36 cellular contexts compared by ENCODE assay signal in genomic region chr7:120658516-120658915, GRCh38.
"Had no signal": no experiment of that assay in that cellular context is flagged by ENCODE, and none has a peak within 500 bp of the region (broad histone marks: within the 10 kb centered on the region; RNA-seq: fewer than 3 reads in every experiment).

No MANE protein-coding gene starts in this region.

- ATAC-seq: activated CD4-positive, alpha-beta T cell treated with anti-CD3 and anti-CD28 coated beads for 36 hours; activated CD8-positive, alpha-beta memory T cell treated with anti-CD3 and anti-CD28 coated beads, Interleukin-2, amount 10 ng/mL, durations not matched to agents 7 days and 5 days; activated CD8-positive, alpha-beta T cell treated with anti-CD3 and anti-CD28 coated beads, Interleukin-2, amount 10 ng/mL, durations not matched to agents 7 days and 5 days; activated naive CD8-positive, alpha-beta T cell treated with anti-CD3 and anti-CD28 coated beads, Interleukin-2, amount 50 U/mL, for 24 hours; body of pancreas; effector memory CD8-positive, alpha-beta T cell; esophagus mucosa; gastrocnemius medialis; heart left ventricle; T-helper 17 cell had no signal

- H3K9me3 Mint-ChIP-seq: activated CD4-positive, alpha-beta memory T cell treated with anti-CD3 and anti-CD28 coated beads for 36 hours; activated CD4-positive, alpha-beta T cell treated with anti-CD3 and anti-CD28 coated beads, Interleukin-2, amount 10 ng/mL, durations not matched to agents 24 days and 14 days; activated naive CD4-positive, alpha-beta T cell treated with anti-CD3 and anti-CD28 coated beads for 36 hours; activated naive CD4-positive, alpha-beta T cell treated with anti-CD3 and anti-CD28 coated beads, Interleukin-2, amount 50 U/mL, for 24 hours; activated naive CD8-positive, alpha-beta T cell treated with anti-CD3 and anti-CD28 coated beads for 36 hours; activated naive CD8-positive, alpha-beta T cell treated with anti-CD3 and anti-CD28 coated beads, Interleukin-2, amount 50 U/mL, for 24 hours; activated T-helper 1 cell treated with anti-CD3 and anti-CD28 coated beads, Interleukin-12 subunit alpha, Interleukin-12 subunit beta, Interleukin-2, Interleukin-4 antibody, amounts not matched to agents 30 ng/mL and 10 ng/mL and 1 ng/mL, durations not matched to agents 14 hours and 24 hours and 36 hours; activated T-helper 2 cell treated with anti-CD3 and anti-CD28 coated beads, Interferon-gamma antibody, Interleukin-2, Interleukin-4, amounts not matched to agents 10 μg/mL and 5 μg/mL and 100 μg/mL, durations not matched to agents 14 hours and 24 hours and 36 hours; central memory CD8-positive, alpha-beta T cell; effector memory CD8-positive, alpha-beta T cell; T-helper 2 cell treated with Interferon-gamma antibody and Interleukin-4, amounts not matched to agents 5 μg/mL and 100 μg/mL, for 36 hours had no signal

- H3K27me3 Mint-ChIP-seq: activated CD4-positive, alpha-beta memory T cell treated with anti-CD3 and anti-CD28 coated beads for 36 hours; activated CD4-positive, alpha-beta T cell treated with anti-CD3 and anti-CD28 coated beads for 36 hours; activated CD4-positive, alpha-beta T cell treated with anti-CD3 and anti-CD28 coated beads, Interleukin-2, amount 10 ng/mL, durations not matched to agents 24 days and 14 days; activated CD8-positive, alpha-beta memory T cell treated with anti-CD3 and anti-CD28 coated beads, Interleukin-2, amount 10 ng/mL, durations not matched to agents 7 days and 5 days; activated naive CD4-positive, alpha-beta T cell treated with anti-CD3 and anti-CD28 coated beads, Interleukin-2, amount 50 U/mL, for 24 hours; activated naive CD8-positive, alpha-beta T cell treated with anti-CD3 and anti-CD28 coated beads for 36 hours; activated naive CD8-positive, alpha-beta T cell treated with anti-CD3 and anti-CD28 coated beads, Interleukin-2, amount 50 U/mL, for 24 hours; central memory CD8-positive, alpha-beta T cell; effector memory CD8-positive, alpha-beta T cell; T-helper 17 cell had no signal

- H3K36me3 Mint-ChIP-seq: activated CD4-positive, alpha-beta memory T cell treated with anti-CD3 and anti-CD28 coated beads for 36 hours; activated CD8-positive, alpha-beta memory T cell treated with anti-CD3 and anti-CD28 coated beads, Interleukin-2, amount 10 ng/mL, durations not matched to agents 7 days and 5 days; activated naive CD4-positive, alpha-beta T cell treated with anti-CD3 and anti-CD28 coated beads, Interleukin-2, amount 50 U/mL, for 24 hours; activated naive CD8-positive, alpha-beta T cell treated with anti-CD3 and anti-CD28 coated beads for 36 hours had no signal

- DNase-seq: activated CD4-positive, alpha-beta memory T cell treated with anti-CD3 and anti-CD28 coated beads for 36 hours; activated CD4-positive, alpha-beta T cell treated with anti-CD3 and anti-CD28 coated beads for 36 hours; activated CD4-positive, alpha-beta T cell treated with anti-CD3 and anti-CD28 coated beads, Interleukin-2, amount 10 ng/mL, durations not matched to agents 24 days and 14 days; activated CD4-positive, CD25-positive, alpha-beta regulatory T cell; activated CD4-positive, CD25-positive, alpha-beta regulatory T cell treated with anti-CD3 and anti-CD28 coated beads, Interleukin-2, amount 50 U/mL, for 72 hours; activated CD8-positive, alpha-beta memory T cell treated with anti-CD3 and anti-CD28 coated beads, Interleukin-2, amount 10 ng/mL, durations not matched to agents 7 days and 5 days; activated CD8-positive, alpha-beta memory T cell treated with anti-CD3 and anti-CD28 coated beads, Interleukin-2, amount 50 U/mL, for 4 hours; activated CD8-positive, alpha-beta T cell treated with anti-CD3 and anti-CD28 coated beads, Interleukin-2, amount 10 ng/mL, durations not matched to agents 7 days and 5 days; activated effector memory CD4-positive, alpha-beta T cell treated with anti-CD3 and anti-CD28 coated beads, Interleukin-2, amount 50 U/mL, for 16 hours; activated naive CD4-positive, alpha-beta T cell treated with anti-CD3 and anti-CD28 coated beads for 36 hours; activated naive CD8-positive, alpha-beta T cell treated with anti-CD3 and anti-CD28 coated beads for 36 hours; activated naive CD8-positive, alpha-beta T cell treated with anti-CD3 and anti-CD28 coated beads, Interleukin-2, amount 50 U/mL, for 24 hours; activated T-cell treated with anti-CD3 and anti-CD28 coated beads, Interleukin-2, amount 50 U/mL, for 1 hour; activated T-cell treated with anti-CD3 and anti-CD28 coated beads, Interleukin-2, amount 50 U/mL, for 48 hours; adrenal gland; amygdala; aorta; body of pancreas; cortex of kidney; dermis blood vessel endothelial cell; effector CD4-positive, alpha-beta T cell; effector memory CD8-positive, alpha-beta T cell; foreskin fibroblast; gastrocnemius medialis; glutamatergic neuron; heart left ventricle; T-helper 1 cell; T-helper 17 cell; T1000; WERI-Rb-1 had no signal

- H3K27ac Mint-ChIP-seq: activated CD4-positive, alpha-beta memory T cell treated with anti-CD3 and anti-CD28 coated beads for 36 hours; activated CD4-positive, alpha-beta T cell treated with anti-CD3 and anti-CD28 coated beads for 36 hours; activated CD4-positive, alpha-beta T cell treated with anti-CD3 and anti-CD28 coated beads, Interleukin-2, amount 10 ng/mL, durations not matched to agents 24 days and 14 days; activated CD8-positive, alpha-beta memory T cell treated with anti-CD3 and anti-CD28 coated beads, Interleukin-2, amount 10 ng/mL, durations not matched to agents 7 days and 5 days; activated CD8-positive, alpha-beta T cell treated with anti-CD3 and anti-CD28 coated beads, Interleukin-2, amount 10 ng/mL, durations not matched to agents 7 days and 5 days; activated naive CD4-positive, alpha-beta T cell treated with anti-CD3 and anti-CD28 coated beads for 36 hours; activated naive CD4-positive, alpha-beta T cell treated with anti-CD3 and anti-CD28 coated beads, Interleukin-2, amount 50 U/mL, for 24 hours; activated naive CD8-positive, alpha-beta T cell treated with anti-CD3 and anti-CD28 coated beads for 36 hours; activated naive CD8-positive, alpha-beta T cell treated with anti-CD3 and anti-CD28 coated beads, Interleukin-2, amount 50 U/mL, for 24 hours; activated T-helper 1 cell treated with anti-CD3 and anti-CD28 coated beads, Interleukin-12 subunit alpha, Interleukin-12 subunit beta, Interleukin-2, Interleukin-4 antibody, amounts not matched to agents 30 ng/mL and 10 ng/mL and 1 ng/mL, durations not matched to agents 14 hours and 24 hours and 36 hours; activated T-helper 2 cell treated with anti-CD3 and anti-CD28 coated beads, Interferon-gamma antibody, Interleukin-2, Interleukin-4, amounts not matched to agents 10 μg/mL and 5 μg/mL and 100 μg/mL, durations not matched to agents 14 hours and 24 hours and 36 hours; effector memory CD8-positive, alpha-beta T cell; T-helper 17 cell; T-helper 2 cell treated with Interferon-gamma antibody and Interleukin-4, amounts not matched to agents 5 μg/mL and 100 μg/mL, for 36 hours had no signal

- H3K27ac ChIP-seq: adrenal gland, body of pancreas, gastrocnemius medialis, heart left ventricle, WERI-Rb-1 had no signal

- H3K4me1 Mint-ChIP-seq: activated CD4-positive, alpha-beta T cell treated with anti-CD3 and anti-CD28 coated beads for 36 hours; activated CD4-positive, alpha-beta T cell treated with anti-CD3 and anti-CD28 coated beads, Interleukin-2, amount 10 ng/mL, durations not matched to agents 24 days and 14 days; activated CD8-positive, alpha-beta memory T cell treated with anti-CD3 and anti-CD28 coated beads, Interleukin-2, amount 10 ng/mL, durations not matched to agents 7 days and 5 days; activated naive CD4-positive, alpha-beta T cell treated with anti-CD3 and anti-CD28 coated beads, Interleukin-2, amount 50 U/mL, for 24 hours; activated naive CD8-positive, alpha-beta T cell treated with anti-CD3 and anti-CD28 coated beads for 36 hours; activated naive CD8-positive, alpha-beta T cell treated with anti-CD3 and anti-CD28 coated beads, Interleukin-2, amount 50 U/mL, for 24 hours; central memory CD8-positive, alpha-beta T cell; T-helper 17 cell had no signal

- H3K4me3 Mint-ChIP-seq: activated CD4-positive, alpha-beta memory T cell treated with anti-CD3 and anti-CD28 coated beads for 36 hours; activated CD4-positive, alpha-beta T cell treated with anti-CD3 and anti-CD28 coated beads for 36 hours; activated CD4-positive, alpha-beta T cell treated with anti-CD3 and anti-CD28 coated beads, Interleukin-2, amount 10 ng/mL, durations not matched to agents 24 days and 14 days; activated CD8-positive, alpha-beta memory T cell treated with anti-CD3 and anti-CD28 coated beads, Interleukin-2, amount 10 ng/mL, durations not matched to agents 7 days and 5 days; activated CD8-positive, alpha-beta T cell treated with anti-CD3 and anti-CD28 coated beads, Interleukin-2, amount 10 ng/mL, durations not matched to agents 7 days and 5 days; activated naive CD4-positive, alpha-beta T cell treated with anti-CD3 and anti-CD28 coated beads for 36 hours; activated naive CD4-positive, alpha-beta T cell treated with anti-CD3 and anti-CD28 coated beads, Interleukin-2, amount 50 U/mL, for 24 hours; activated naive CD8-positive, alpha-beta T cell treated with anti-CD3 and anti-CD28 coated beads for 36 hours; activated naive CD8-positive, alpha-beta T cell treated with anti-CD3 and anti-CD28 coated beads, Interleukin-2, amount 50 U/mL, for 24 hours; activated T-helper 1 cell treated with anti-CD3 and anti-CD28 coated beads, Interleukin-12 subunit alpha, Interleukin-12 subunit beta, Interleukin-2, Interleukin-4 antibody, amounts not matched to agents 30 ng/mL and 10 ng/mL and 1 ng/mL, durations not matched to agents 14 hours and 24 hours and 36 hours; central memory CD8-positive, alpha-beta T cell; effector memory CD8-positive, alpha-beta T cell; T-helper 17 cell; T-helper 2 cell treated with Interferon-gamma antibody and Interleukin-4, amounts not matched to agents 5 μg/mL and 100 μg/mL, for 36 hours had no signal
